ENCODE assay signal across 20 cellular contexts in the genomic region with DNA sequence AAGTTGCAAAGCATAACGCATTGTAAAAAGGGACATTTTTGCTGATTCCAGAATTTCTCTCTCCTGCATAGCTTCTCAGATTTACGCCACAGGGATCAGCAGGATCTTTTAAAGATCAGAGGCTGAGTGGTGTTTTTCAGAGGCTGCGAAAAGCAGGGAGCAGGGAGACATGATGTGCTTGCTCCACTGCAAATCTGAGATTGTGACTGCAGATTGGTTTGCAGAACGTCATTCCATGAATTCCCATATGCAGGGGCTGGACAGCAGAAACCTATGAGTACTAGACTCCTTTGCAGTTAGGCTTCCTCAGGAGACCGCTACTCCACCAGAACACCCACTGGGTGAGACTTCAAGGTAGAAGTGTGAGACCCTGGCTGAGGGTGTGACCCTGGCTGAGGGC. TPM values are rescaled to one million over a fixed set of nuclear protein-coding genes. Genes with fewer than 3 reads are reported as not detected.
DNase-seq lines count a peak whose midpoint lies in the region; ATAC-seq, FAIRE-seq and TF ChIP-seq lines count a peak whose summit lies in the region.
"Had no signal": no experiment of that assay in that cellular context is flagged by ENCODE, and none has a peak within 500 bp of the region (broad histone marks: within the 10 kb centered on the region; RNA-seq: fewer than 3 reads in every experiment).

No MANE protein-coding gene starts in this region.

- H3K9ac ChIP-seq in HUES64 (ENCODE audit: low read depth, low read length) (no peak overlapping the region), endodermal cell (ENCODE audit: extremely low read depth, low read length, poor library complexity, severe bottlenecking) (no peak overlapping the region), mesendoderm (ENCODE audit: low read length) (no peak overlapping the region)
- H3K9ac ChIP-seq: BLaER1 had no signal

- no peak overlapping the region for H4K5ac ChIP-seq in mesendoderm (ENCODE audit: low read length)

- no peak for TF ChIP-seq CTCF in A549 (IDR thresholded peaks at IDR 0.05)
- TF ChIP-seq CTCF in endodermal cell (conservative IDR thresholded peaks at IDR 0.05), result no peak
- no peak for TF ChIP-seq CTCF in testis (IDR thresholded peaks at IDR 0.05)

- H3K27ac ChIP-seq in A549 (no peak overlapping the region), HUES64 (ENCODE audit: low read depth, low read length) (no peak overlapping the region), endodermal cell (ENCODE audit: low read depth, low read length) (no peak overlapping the region), mesendoderm (ENCODE audit: low read depth, low read length) (no peak overlapping the region), testis (no peak overlapping the region)
- H3K27ac ChIP-seq: BLaER1 had no signal

- no peak overlapping the region for H2AK5ac ChIP-seq in mesendoderm (ENCODE audit: low read length)

- intact Hi-C loops in testis (cut with DNase I; ENCODE audit: low total_unique reads), result no loop called here

- H3K9me3 ChIP-seq in A549, result no peaks in the 10 kb centered on the region
- no peaks in the 10 kb centered on the region for H3K9me3 ChIP-seq in HUES64 (ENCODE audit: insufficient read depth, low read depth, low read length)
- H3K9me3 ChIP-seq in endodermal cell (ENCODE audit: control insufficient read depth, low read length), result no peaks in the 10 kb centered on the region
- no peaks in the 10 kb centered on the region for H3K9me3 ChIP-seq in testis
- H3K9me3 ChIP-seq: BLaER1 had no signal

- no peak overlapping the region for H3K56ac ChIP-seq in mesendoderm (ENCODE audit: low read length)

- DNase-seq in A549 (ENCODE audit: low read depth in 1 of 2, low spot score in 1 of 2), result no peak
- peak; percentile 62 for DNase-seq in endodermal cell
- DNase-seq in mesendoderm, result peak; percentile 19
- no peak for DNase-seq in NCI-H1694 treated with DMSO at 0.1 percent for 48 hours (lab: John Stamatoyannopoulos, UW)
- DNase-seq in testis, result no peak
- DNase-seq: 8988T, DMS79 treated with DMSO at 0.1 percent for 48 hours, GF-D8, HFFc6, NCI-H1417 treated with DMSO at 0.1 percent for 48 hours, NCI-H2029, NCI-H446 treated with DMSO at 0.1 percent for 48 hours, OCI-M1, SHP77 treated with DMSO at 0.1 percent for 48 hours had no signal

- ATAC-seq in A549 (no peak), HG03565 (IDR thresholded peaks at IDR 0.05; ENCODE audit: unreplicated experiment) (no peak), GM18867 (IDR thresholded peaks at IDR 0.05; ENCODE audit: unreplicated experiment) (no peak)

- no peaks in the 10 kb centered on the region for H3K79me2 ChIP-seq in mesendoderm (ENCODE audit: control insufficient read depth, insufficient read depth, low read length)

- no peak for TF ChIP-seq EP300 in A549 (IDR thresholded peaks at IDR 0.05)

- no peak overlapping the region for H3K23ac ChIP-seq in mesendoderm (ENCODE audit: low read length)

- H3K27ac Mint-ChIP-seq in endodermal cell, result no peak overlapping the region
- H3K27ac Mint-ChIP-seq: HFFc6 had no signal

- no peak overlapping the region for H4K8ac ChIP-seq in mesendoderm (ENCODE audit: low read depth, low read length)

- no peaks in the 10 kb centered on the region for H3K36me3 Mint-ChIP-seq in endodermal cell (ENCODE audit: low read depth)

- peak overlapping the region; percentile 23 for H3K4me3 Mint-ChIP-seq in endodermal cell
- H3K4me3 Mint-ChIP-seq: HFFc6 had no signal

- TF ChIP-seq RAD21 in A549 (conservative IDR thresholded peaks at IDR 0.05 in 1 of 2, IDR thresholded peaks at IDR 0.05 in 1 of 2), result no peak

- no peak overlapping the region for H2BK5ac ChIP-seq in mesendoderm (ENCODE audit: low read length)

- H3K4me3 ChIP-seq in A549 (no peak overlapping the region), HUES64 (ENCODE audit: low read length) (peak overlapping the region; percentile 17; the same call in 1 of the 2 replicates), endodermal cell (ENCODE audit: low read length) (no peak overlapping the region), mesendoderm (ENCODE audit: low read length) (no peak overlapping the region), testis (no peak overlapping the region)
- H3K4me3 ChIP-seq: BLaER1 had no signal

- no peak overlapping the region for H2BK15ac ChIP-seq in mesendoderm (replicated peaks; ENCODE audit: low read depth)

- H3K4me1 ChIP-seq in A549 (0 out of 3 replicates have a peak, but pooled peaks cover 4% of the 10 kb centered on the region), HUES64 (ENCODE audit: insufficient read depth, low read length) (peaks cover 32% of the 10 kb centered on the region), endodermal cell (ENCODE audit: control insufficient read depth, insufficient read depth, low read length) (peaks cover 14% of the 10 kb centered on the region), mesendoderm (ENCODE audit: control insufficient read depth, low read depth, low read length) (peaks cover 6% of the 10 kb centered on the region), testis (peaks cover 33% of the 10 kb centered on the region)

- H3K4ac ChIP-seq in mesendoderm (ENCODE audit: low read depth, low read length), result no peak overlapping the region

- 74% methylated on average over 5 of the region's 5 CpGs for WGBS in A549 (ENCODE audit: missing lambda C conversion rate)
- 22% methylated on average over 5 of the region's 5 CpGs for WGBS in HUES64
- 36 to 75% methylated on average over 3 to 5 of the region's 5 CpGs for WGBS in endodermal cell (ENCODE audit: insufficient coverage in 1 of 2, insufficient read length in 1 of 2), 2 experiments
- no CpG with 5 or more reads among the region's 5 CpGs for WGBS in mesendoderm (ENCODE audit: extremely low coverage, insufficient coverage, low lambda C conversion rate)
- WGBS in testis, 2 donors, result 45 to 61% methylated on average over 5 of the region's 5 CpGs

- peaks cover 97% of the 10 kb centered on the region for H3K27me3 Mint-ChIP-seq in endodermal cell (ENCODE audit: insufficient read depth)

- no peaks in the 10 kb centered on the region for H3K9me3 Mint-ChIP-seq in endodermal cell
- H3K9me3 Mint-ChIP-seq: HFFc6 had no signal

- H3K36me3 ChIP-seq in HUES64 (ENCODE audit: insufficient read depth, low read length) (no peaks in the 10 kb centered on the region), endodermal cell (ENCODE audit: control insufficient read depth, insufficient read depth, low read length) (no peaks in the 10 kb centered on the region), mesendoderm (ENCODE audit: control insufficient read depth, insufficient read depth, low read length) (no peaks in the 10 kb centered on the region), testis (ENCODE audit: low read depth, missing control alignments) (no peaks in the 10 kb centered on the region)
- H3K36me3 ChIP-seq: BLaER1 had no signal

- H3K18ac ChIP-seq in mesendoderm (ENCODE audit: low read length), result no peak overlapping the region

- TF ChIP-seq POLR2A in A549 (IDR thresholded peaks at IDR 0.05; ENCODE audit: low read length) (no peak), testis (IDR thresholded peaks at IDR 0.05) (no peak)

- CTCF ChIA-PET in A549 (lab: Yijun Ruan, JAX), result interaction anchor here (3.1 to 7.5 kb wide), 2 partner anchors 12 to 88 kb away, joined by 12 to 57 read pairs; no protein-coding TSS in a partner anchor

- H3K4me1 Mint-ChIP-seq in endodermal cell, result peaks cover 42% of the 10 kb centered on the region

- H2BK120ac ChIP-seq in mesendoderm (ENCODE audit: low read depth, low read length), result no peak overlapping the region

- POLR2A ChIA-PET in A549 (lab: Yijun Ruan, JAX), result no interaction called here

- FAIRE-seq in A549 (lab: Jason Lieb, UNC), result no peak
- FAIRE-seq: GM12891, GM18507 had no signal

- no peaks in the 10 kb centered on the region for H3K79me1 ChIP-seq in mesendoderm (ENCODE audit: low read length)

- H3K27me3 ChIP-seq in HUES64 (ENCODE audit: insufficient read depth, low read length) (peaks cover 50% of the 10 kb centered on the region), endodermal cell (ENCODE audit: control insufficient read depth, insufficient read depth, low read length, poor library complexity, severe bottlenecking) (peaks cover 89% of the 10 kb centered on the region), mesendoderm (ENCODE audit: insufficient read depth, low read length, poor library complexity) (no peaks in the 10 kb centered on the region), testis (no peaks in the 10 kb centered on the region)
- H3K27me3 ChIP-seq: BLaER1 had no signal

- H3K4me2 ChIP-seq in A549 (no peak overlapping the region), mesendoderm (ENCODE audit: low read length) (no peak overlapping the region)
- H3K4me2 ChIP-seq: BLaER1 had no signal

TF ChIP-seq in A549, 52 proteins besides CTCF, POLR2A, EP300 and RAD21:
- TF ChIP-seq, protein P1, sequence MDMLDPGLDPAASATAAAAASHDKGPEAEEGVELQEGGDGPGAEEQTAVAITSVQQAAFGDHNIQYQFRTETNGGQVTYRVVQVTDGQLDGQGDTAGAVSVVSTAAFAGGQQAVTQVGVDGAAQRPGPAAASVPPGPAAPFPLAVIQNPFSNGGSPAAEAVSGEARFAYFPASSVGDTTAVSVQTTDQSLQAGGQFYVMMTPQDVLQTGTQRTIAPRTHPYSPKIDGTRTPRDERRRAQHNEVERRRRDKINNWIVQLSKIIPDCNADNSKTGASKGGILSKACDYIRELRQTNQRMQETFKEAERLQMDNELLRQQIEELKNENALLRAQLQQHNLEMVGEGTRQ (IDR thresholded peaks at IDR 0.05), result no peak
- peak; percentile 10 for TF ChIP-seq MAFK (IDR thresholded peaks at IDR 0.05; ENCODE audit: partially characterized antibody)

RNA-seq across cellular contexts. Expression of gene ZFR, which starts 57.1 kb away (rescaled TPM):
- 104 and 107 TPM in 2 replicates for polyA plus RNA-seq in A549 (2011; rRNA removed)
- polyA plus RNA-seq in A549 (2012; cell fraction: cytosol; rRNA removed), result 33.9 and 51.3 TPM in 2 replicates
- 40.3 and 60.4 TPM in 2 replicates for polyA plus RNA-seq in A549 (2012; cell fraction: nucleus; rRNA removed)
- polyA plus RNA-seq in A549 (2017; fragmentation: RNase III; extraction: RNeasy Plus Mini Kit Qiagen cat#74134 plus additional on column Dnase treatment), result 65.6 to 72.1 TPM (median 69.6 TPM) in 3 replicates
- 230 and 257 TPM in 2 replicates for polyA minus RNA-seq in A549 (2011; rRNA and poly(A)+ RNA removed)
- 65.3 TPM for polyA plus RNA-seq in HUES64 (2013, experiment 1 of 2)
- polyA plus RNA-seq in HUES64 (2013, experiment 2 of 2), result 68.7 TPM
- 10 to 100 TPM; 59.1 to 67.9 TPM for total RNA-seq in endodermal cell
- 93.1 TPM for polyA plus RNA-seq in endodermal cell (2013, experiment 1 of 2)
- 81.1 TPM for polyA plus RNA-seq in endodermal cell (2013, experiment 2 of 2)
- polyA plus RNA-seq in mesendoderm (2013, experiment 1 of 2), result 73.2 TPM
- polyA plus RNA-seq in mesendoderm (2013, experiment 2 of 2), result 69.8 TPM
- total RNA-seq in testis, result 100 to 1,000 TPM in 1 of 2 donors, 10 to 100 TPM in 1; 97.2 to 112 TPM
- 77.1 TPM for polyA plus RNA-seq in testis (ENCODE audit: insufficient read depth, low read depth, low replicate concordance)

Comparison
In these comparisons a context has a peak if more than half of its experiments do, and no peak if none do; other contexts are left out.
1. DNase-seq: peak in endodermal cell (single experiment) and mesendoderm (single experiment); none in A549 (0 of 2), NCI-H1694 treated with DMSO at 0.1 percent for 48 hours (single experiment) and testis (single experiment).